In genomic region chr1:96554364-96554763, GRCh38 we compare ENCODE assay signal across 32 cellular contexts.
"Had no signal": no experiment of that assay in that cellular context is flagged by ENCODE, and none has a peak within 500 bp of the region (broad histone marks: within the 10 kb centered on the region; RNA-seq: fewer than 3 reads in every experiment).

No MANE protein-coding gene starts in this region.

- H3K27ac Mint-ChIP-seq: activated B cell treated with CpG ODN at 0.5 μM for 24 hours; activated CD4-positive, alpha-beta memory T cell treated with anti-CD3 and anti-CD28 coated beads for 36 hours; activated naive CD4-positive, alpha-beta T cell treated with anti-CD3 and anti-CD28 coated beads for 36 hours; activated naive CD4-positive, alpha-beta T cell treated with anti-CD3 and anti-CD28 coated beads, Interleukin-2, amount 50 U/mL, for 72 hours; activated T-helper 1 cell treated with anti-CD3 and anti-CD28 coated beads, Interleukin-12 subunit alpha, Interleukin-12 subunit beta, Interleukin-2, Interleukin-4 antibody, amounts not matched to agents 30 ng/mL and 10 ng/mL and 1 ng/mL, durations not matched to agents 14 hours and 24 hours and 36 hours; T-helper 1 cell treated with Interleukin-12 subunit alpha and Interleukin-12 subunit beta and Interleukin-4 antibody, amounts not matched to agents 30 μg/mL and 1 μg/mL, for 36 hours had no signal

- H3K27me3 Mint-ChIP-seq: activated B cell treated with CpG ODN at 0.5 μM for 24 hours; activated CD4-positive, alpha-beta memory T cell treated with anti-CD3 and anti-CD28 coated beads for 36 hours; brain had no signal

- ATAC-seq: activated naive CD4-positive, alpha-beta T cell treated with anti-CD3 and anti-CD28 coated beads, Interleukin-2, amount 50 U/mL, for 72 hours; activated T-cell treated with anti-CD3 and anti-CD28 coated beads, Interleukin-2, amount 50 U/mL, for 4 hours had no signal

- H3K4me1 Mint-ChIP-seq: activated B cell treated with CpG ODN at 0.5 μM for 24 hours had no signal

- DNase-seq: activated B cell treated with CpG ODN at 0.5 μM for 24 hours; activated CD4-positive, alpha-beta memory T cell treated with anti-CD3 and anti-CD28 coated beads for 36 hours; activated CD4-positive, alpha-beta T cell treated with anti-CD3 and anti-CD28 coated beads for 4 hours; activated CD4-positive, alpha-beta T cell treated with anti-CD3 and anti-CD28 coated beads, Interleukin-2, amount 50 U/mL, for 1 hour; activated CD4-positive, CD25-positive, alpha-beta regulatory T cell treated with anti-CD3 and anti-CD28 coated beads, Interleukin-2, amount 50 U/mL, for 72 hours; activated CD8-positive, alpha-beta memory T cell treated with anti-CD3 and anti-CD28 coated beads, Interleukin-2, amount 50 U/mL, for 4 hours; activated gamma-delta T cell treated with Interleukin-2 at 50 U/mL for 16 hours; activated naive CD4-positive, alpha-beta T cell treated with anti-CD3 and anti-CD28 coated beads for 36 hours; activated T-cell treated with anti-CD3 and anti-CD28 coated beads for 4 hours; activated T-cell treated with anti-CD3 and anti-CD28 coated beads, Interleukin-2, amount 50 U/mL, for 4 hours; adrenal gland; Kasumi-1; KG1; MG63; NCI-H1048; NCI-H1105 treated with DMSO at 0.1 percent for 48 hours; NCI-H1436; NCI-H1694; NCI-H1930; NCI-H345; NCI-H524 treated with DMSO at 0.1 percent for 48 hours; Peyer's patch; RPMI8226; SHP77 treated with DMSO at 0.1 percent for 48 hours; SK-N-SH; T-helper 9 cell had no signal

- H3K4me3 Mint-ChIP-seq: activated B cell treated with CpG ODN at 0.5 μM for 24 hours; activated CD4-positive, alpha-beta memory T cell treated with anti-CD3 and anti-CD28 coated beads for 36 hours; activated naive CD4-positive, alpha-beta T cell treated with anti-CD3 and anti-CD28 coated beads for 36 hours; activated T-cell treated with anti-CD3 and anti-CD28 coated beads, Interleukin-2, amount 50 U/mL, for 4 hours; activated T-helper 1 cell treated with anti-CD3 and anti-CD28 coated beads, Interleukin-12 subunit alpha, Interleukin-12 subunit beta, Interleukin-2, Interleukin-4 antibody, amounts not matched to agents 30 ng/mL and 10 ng/mL and 1 ng/mL, durations not matched to agents 14 hours and 24 hours and 36 hours; brain; T-helper 1 cell treated with Interleukin-12 subunit alpha and Interleukin-12 subunit beta and Interleukin-4 antibody, amounts not matched to agents 30 μg/mL and 1 μg/mL, for 36 hours had no signal

- H3K4me3 ChIP-seq: adrenal gland, MG63, Peyer's patch, SJSA1 had no signal

- H3K27me3 ChIP-seq: adrenal gland, MG63, Peyer's patch, SJSA1 had no signal

- H3K27ac ChIP-seq: adrenal gland, Peyer's patch, SJSA1, VCaP had no signal

- H3K9me3 Mint-ChIP-seq: activated B cell treated with CpG ODN at 0.5 μM for 24 hours; activated CD4-positive, alpha-beta memory T cell treated with anti-CD3 and anti-CD28 coated beads for 36 hours; activated naive CD4-positive, alpha-beta T cell treated with anti-CD3 and anti-CD28 coated beads for 36 hours; activated naive CD4-positive, alpha-beta T cell treated with anti-CD3 and anti-CD28 coated beads, Interleukin-2, amount 50 U/mL, for 72 hours; activated T-cell treated with anti-CD3 and anti-CD28 coated beads, Interleukin-2, amount 50 U/mL, for 4 hours; activated T-helper 1 cell treated with anti-CD3 and anti-CD28 coated beads, Interleukin-12 subunit alpha, Interleukin-12 subunit beta, Interleukin-2, Interleukin-4 antibody, amounts not matched to agents 30 ng/mL and 10 ng/mL and 1 ng/mL, durations not matched to agents 14 hours and 24 hours and 36 hours; brain; T-helper 1 cell treated with Interleukin-12 subunit alpha and Interleukin-12 subunit beta and Interleukin-4 antibody, amounts not matched to agents 30 μg/mL and 1 μg/mL, for 36 hours had no signal
